ENCODE assay signal across 9 cellular contexts in genomic region chr6:161168281-161168891, GRCh38.
DNase-seq lines count a peak whose midpoint lies in the region; ATAC-seq and TF ChIP-seq lines count a peak whose summit lies in the region.
"Had no signal": no experiment of that assay in that cellular context is flagged by ENCODE, and none has a peak within 500 bp of the region (broad histone marks: within the 10 kb centered on the region; RNA-seq: fewer than 3 reads in every experiment).

No MANE protein-coding gene starts in this region.

- H3K4me3 ChIP-seq in AG04450 (ENCODE audit: low read depth, low read length) = no peak overlapping the region
- no peak overlapping the region for H3K4me3 ChIP-seq in HUES6 (ENCODE audit: low read depth, low read length)
- no peak overlapping the region; the same call in 1 of the 2 replicates for H3K4me3 ChIP-seq in iPS-20b (ENCODE audit: low read length)

- peaks cover 39% of the 10 kb centered on the region for H3K36me3 Mint-ChIP-seq in WTC11

- peaks cover 60% of the 10 kb centered on the region for H3K4me1 Mint-ChIP-seq in WTC11

- TF ChIP-seq CTCF in AG04450 (IDR thresholded peaks at IDR 0.05; ENCODE audit: low read depth, low read length) = no peak
- TF ChIP-seq CTCF in WTC11 (IDR thresholded peaks at IDR 0.05) = no peak

- H3K27ac Mint-ChIP-seq in WTC11 = peak overlapping the region; percentile 50; the same call in 1 of the 2 replicates

- no peaks in the 10 kb centered on the region for H3K27me3 Mint-ChIP-seq in WTC11 (ENCODE audit: low read depth)

- H3K27me3 ChIP-seq in AG04450 (ENCODE audit: control insufficient read depth, insufficient read depth, low read length) = no peaks in the 10 kb centered on the region
- H3K27me3 ChIP-seq in HUES6 (ENCODE audit: control insufficient read depth, insufficient read depth, low read length) = no peaks in the 10 kb centered on the region
- H3K27me3 ChIP-seq in iPS-20b (ENCODE audit: insufficient read depth, low read length) = no peaks in the 10 kb centered on the region

- H3K27ac ChIP-seq in AG04450 (ENCODE audit: low read depth, low read length) (peak overlapping the region; percentile 89), HUES6 (ENCODE audit: low read depth, low read length) (no peak overlapping the region), iPS-20b (ENCODE audit: low read length) (peak overlapping the region; percentile 31)

- DNase-seq in AG04450 (ENCODE audit: low read depth, low spot score) (peak; percentile 93), WTC11 (ENCODE audit: low spot score) (no peak), AML-193 (lab: John Stamatoyannopoulos, UW) (no peak), left colon (no peak)
- no peak for DNase-seq in stimulated activated CD4-positive, alpha-beta T cell treated with anti-CD3 and anti-CD28 coated beads, Interleukin-2, amount 100 ng/mL, for 48 hours
- DNase-seq: right cardiac atrium had no signal

- H3K4me3 Mint-ChIP-seq in WTC11 = no peak overlapping the region

- peak overlapping the region; percentile 5 for H3K9ac ChIP-seq in HUES6 (ENCODE audit: low read length)
- H3K9ac ChIP-seq in iPS-20b (ENCODE audit: low read depth, low read length) = peak overlapping the region; percentile 18; the same call in 1 of the 2 replicates

- ATAC-seq in WTC11 (peak; percentile 56), left colon (no peak), GM21825 (IDR thresholded peaks at IDR 0.05; ENCODE audit: unreplicated experiment) (no peak)

- H3K4me1 ChIP-seq in HUES6 (ENCODE audit: control insufficient read depth, insufficient read depth, low read length) (peaks cover 24% of the 10 kb centered on the region), iPS-20b (ENCODE audit: insufficient read depth, low read length) (peaks cover 28% of the 10 kb centered on the region; the same call in 1 of the 2 replicates)

- H3K9me3 ChIP-seq in AG04450 (ENCODE audit: control insufficient read depth, insufficient read depth, low read length) (no peaks in the 10 kb centered on the region), HUES6 (ENCODE audit: control insufficient read depth, insufficient read depth, low read depth, low read length) (peaks cover 8% of the 10 kb centered on the region), iPS-20b (ENCODE audit: insufficient read depth, low read depth, low read length) (no peaks in the 10 kb centered on the region)

- peaks cover 26% of the 10 kb centered on the region for H3K36me3 ChIP-seq in HUES6 (ENCODE audit: control insufficient read depth, insufficient read depth, low read length)
- H3K36me3 ChIP-seq in iPS-20b (ENCODE audit: insufficient read depth, low read depth, low read length) = peaks cover 29% of the 10 kb centered on the region

- CTCF ChIA-PET in AG04450 (lab: Charles Lee) (interaction anchor here (0.9 to 2.0 kb wide), 4 partner anchors 15 to 205 kb away, joined by 3 to 8 read pairs (median 4); no protein-coding TSS in a partner anchor), WTC11 (lab: Charles Lee) (interaction anchor here (1.1 to 2.0 kb wide), 2 partner anchors 75 to 202 kb away, joined by 3 to 8 read pairs; no protein-coding TSS in a partner anchor)

- POLR2A ChIA-PET in AG04450 (lab: Yijun Ruan, JAX) = interaction anchor here (1.0 kb wide), 1 partner anchor 106 kb away, joined by 3 read pairs; the partner anchor contains the start of gene AGPAT4
- POLR2A ChIA-PET in WTC11 (lab: Charles Lee) = no interaction called here

- intact Hi-C loops in left colon (cut with DNase I, micrococcal nuclease) = no loop called here

- peaks cover 15% of the 10 kb centered on the region for H3K9me3 Mint-ChIP-seq in WTC11

TF ChIP-seq in WTC11, 78 proteins besides CTCF, POLR2A, EP300 and RAD21:
- TF ChIP-seq ZNF281 (CRISPR knock-in tag; IDR thresholded peaks at IDR 0.05) = no peak
- TF ChIP-seq ZMAT4 (CRISPR knock-in tag; IDR thresholded peaks at IDR 0.05) = no peak
- no peak for TF ChIP-seq AR (CRISPR knock-in tag; IDR thresholded peaks at IDR 0.05)
- no peak for TF ChIP-seq OVOL2 (CRISPR knock-in tag; IDR thresholded peaks at IDR 0.05; ENCODE audit: borderline replicate concordance)
- no peak for TF ChIP-seq KAT7 (CRISPR knock-in tag; IDR thresholded peaks at IDR 0.05; ENCODE audit: borderline replicate concordance)
- no peak for TF ChIP-seq ATF1 (CRISPR knock-in tag; IDR thresholded peaks at IDR 0.05)
- no peak for TF ChIP-seq ZBTB21 (CRISPR knock-in tag; IDR thresholded peaks at IDR 0.05; ENCODE audit: borderline replicate concordance)
- TF ChIP-seq TCF7 (CRISPR knock-in tag; IDR thresholded peaks at IDR 0.05; ENCODE audit: low read depth) = no peak
- TF ChIP-seq ZNF423 (CRISPR knock-in tag; IDR thresholded peaks at IDR 0.05) = peak; percentile 19; the same call in 1 of the 2 replicates
